ENCODE assay signal across 10 cellular contexts in genomic region chr12:62597253-62597652, GRCh38.
"Had no signal": no experiment of that assay in that cellular context is flagged by ENCODE, and none has a peak within 500 bp of the region (broad histone marks: within the 10 kb centered on the region; RNA-seq: fewer than 3 reads in every experiment).

No MANE protein-coding gene starts in this region.

- H2AFZ ChIP-seq: GM23338 had no signal

- H3K4me3 ChIP-seq: GM23338 had no signal

- H3K27me3 Mint-ChIP-seq: IgD-negative memory B cell had no signal

- DNase-seq: H9, HCEC 1CT, HFFc6, KBM-7 had no signal

- H3K4me2 ChIP-seq: GM23338, KMS-11 had no signal

- H3K4me3 Mint-ChIP-seq: GM23338, H9, HFFc6, IgD-negative memory B cell had no signal

- H3K27ac Mint-ChIP-seq: GM23338, H9, HFFc6, IgD-negative memory B cell had no signal

- H3K27ac ChIP-seq: KMS-11 had no signal

- FAIRE-seq: H1, H54, HTR-8/SVneo had no signal

- ATAC-seq: GM23338 had no signal

- H3K9ac ChIP-seq: KMS-11 had no signal

- H3K9me3 Mint-ChIP-seq: GM23338, H9, HFFc6, IgD-negative memory B cell had no signal
